ENCODE assay signal across 8 cellular contexts in the genomic region with DNA sequence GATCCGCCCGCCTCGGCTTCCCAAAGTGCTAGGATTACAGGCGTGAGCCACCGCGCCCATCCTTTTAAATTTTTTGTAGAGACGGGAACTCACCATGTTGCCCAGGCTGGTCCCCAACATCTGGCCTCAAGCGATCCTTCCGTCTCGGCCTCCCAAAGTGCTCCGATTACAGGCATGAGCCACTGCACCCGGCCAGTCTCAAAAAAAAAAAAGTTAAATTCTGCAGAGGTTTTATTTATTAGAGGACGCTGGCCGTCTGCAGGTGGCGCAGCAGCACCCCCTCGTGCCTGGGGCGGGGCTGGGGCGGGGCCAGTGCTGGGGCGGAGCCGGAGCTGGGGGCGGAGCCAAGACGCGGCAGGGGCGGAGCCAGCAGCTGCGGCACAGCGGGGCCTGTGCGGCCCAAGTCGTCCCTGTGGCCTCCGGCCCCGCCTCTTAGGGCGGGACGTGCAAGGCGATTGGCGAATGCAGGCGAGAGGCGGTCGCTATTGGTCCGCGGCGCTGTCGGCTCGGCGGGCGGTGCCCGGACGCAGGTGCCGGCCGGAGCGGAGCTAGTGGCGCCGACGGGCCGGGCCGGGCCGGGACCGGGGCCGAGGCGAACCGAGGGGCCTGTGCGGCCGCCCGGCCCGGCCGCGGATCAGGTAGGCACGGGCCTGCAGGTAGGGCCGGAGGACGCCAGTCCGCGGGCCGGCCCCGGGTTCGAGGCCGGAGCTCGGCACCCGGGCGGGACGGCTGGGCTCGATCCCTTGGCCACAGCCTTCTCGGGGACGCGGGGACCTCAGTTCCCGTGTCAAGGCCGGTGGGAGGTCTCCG. TPM values are rescaled to one million over a fixed set of nuclear protein-coding genes. Genes with fewer than 3 reads are reported as not detected.
A peak's percentile ranks its signal among the peaks of the same experiment; 100 is the strongest.
DNase-seq lines count a peak whose midpoint lies in the region; ATAC-seq and TF ChIP-seq lines count a peak whose summit lies in the region.

A gene with protein sequence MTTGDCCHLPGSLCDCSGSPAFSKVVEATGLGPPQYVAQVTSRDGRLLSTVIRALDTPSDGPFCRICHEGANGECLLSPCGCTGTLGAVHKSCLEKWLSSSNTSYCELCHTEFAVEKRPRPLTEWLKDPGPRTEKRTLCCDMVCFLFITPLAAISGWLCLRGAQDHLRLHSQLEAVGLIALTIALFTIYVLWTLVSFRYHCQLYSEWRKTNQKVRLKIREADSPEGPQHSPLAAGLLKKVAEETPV (plus strand): TSS at position 523 of the 810 bp plus-strand sequence. CDS start 8,536 bp downstream, outside the sequence.

- peak; percentile 96 for ATAC-seq in HG02884 (IDR thresholded peaks at IDR 0.05; ENCODE audit: unreplicated experiment)
- ATAC-seq in left cardiac atrium = peak; percentile 99 to 100

- no peaks in the 10 kb centered on the region for H3K36me3 ChIP-seq in adrenal gland (replicated peaks in 1 of 2)
- no peaks in the 10 kb centered on the region for H3K36me3 ChIP-seq in prostate gland

- TF ChIP-seq POLR2A in GM15510 (IDR thresholded peaks at IDR 0.05; ENCODE audit: borderline replicate concordance, extremely low read depth, insufficient read length) (peak; percentile 57), adrenal gland (IDR thresholded peaks at IDR 0.05) (peak in 1 of 2 donors; percentile 74), prostate gland (IDR thresholded peaks at IDR 0.05) (no peak)

- peak; percentile 40 to 67 (median 53) for TF ChIP-seq CTCF in adrenal gland (IDR thresholded peaks at IDR 0.05)
- TF ChIP-seq CTCF in prostate gland (IDR thresholded peaks at IDR 0.05) = peak; percentile 65 to 81 (median 76)

- DNase-seq in NCI-H146 treated with DMSO at 0.1 percent for 48 hours (lab: John Stamatoyannopoulos, UW; ENCODE audit: unreplicated experiment) (peak; percentile 80), T-helper 1 cell (peak; percentile 90 to 97 (median 94)), adrenal gland (peak; percentile 97 to 98 (median 97)), left cardiac atrium (peak; percentile 98), prostate gland (ENCODE audit: low spot score) (peak; percentile 95), ureter (ENCODE audit: low spot score) (peak; percentile 96)

- 2 to 21% (median 7%) methylated on average over 20 to 85 of the region's 85 CpGs for WGBS in adrenal gland, 4 donors
- WGBS in prostate gland = 7% methylated on average over 42 of the region's 85 CpGs

- intact Hi-C loops in adrenal gland (cut with DNase I) = loop anchor here (5.0 to 10.0 kb wide), 2 partner anchors 94 to 172 kb away; no protein-coding TSS in a partner anchor
- intact Hi-C loops in left cardiac atrium (cut with DNase I) = loop anchor here in 1 of 2 donors (5.0 kb wide), 2 partner anchors 34 to 94 kb away; no protein-coding TSS in a partner anchor
- intact Hi-C loops in prostate gland (cut with DNase I) = loop anchor here (2.0 to 10.0 kb wide), 3 partner anchors 32 to 162 kb away; a partner anchor contains a TSS

- H3K4me3 ChIP-seq in adrenal gland (peak within 1 kb of the TSS; percentile 27 to 98 (median 62)), prostate gland (peak within 1 kb of the TSS; percentile 81)

- no peaks in the 10 kb centered on the region for H3K9me3 ChIP-seq in adrenal gland (replicated peaks in 1 of 3)
- H3K9me3 ChIP-seq in prostate gland = no peaks in the 10 kb centered on the region

- H3K4me1 ChIP-seq in adrenal gland (replicated peaks in 1 of 2) (peaks cover 3 to 30% of the 10 kb centered on the region in 2 donors), prostate gland (replicated peaks) (no peaks in the 10 kb centered on the region)

- no peaks in the 10 kb centered on the region for H3K27me3 ChIP-seq in adrenal gland
- no peaks in the 10 kb centered on the region for H3K27me3 ChIP-seq in prostate gland (replicated peaks; ENCODE audit: insufficient read depth)

- peak within 1 kb of the TSS in 2 of 5 donors; percentile 55 to 85 for H3K27ac ChIP-seq in adrenal gland
- H3K27ac ChIP-seq in prostate gland = peak within 1 kb of the TSS; percentile 57

RNA-seq across cellular contexts. Expression of the gene that starts here (rescaled TPM):
- 100 to 1,000 TPM in 3 of 8 donors, 10 to 100 TPM in 5; 28.4 to 200 (median 71.2) TPM for total RNA-seq in adrenal gland
- 10 to 100 TPM; 13.1 to 47.3 (median 44.2) TPM for polyA plus RNA-seq in adrenal gland
- 10 to 100 TPM; 81.1 to 87.8 TPM for total RNA-seq in left cardiac atrium
- total RNA-seq in prostate gland = 100 to 1,000 TPM; 119 to 163 TPM
- total RNA-seq in ureter = 41.3 TPM
